Comparison of ENCODE assay signal across 10 cellular contexts in the genomic region with DNA sequence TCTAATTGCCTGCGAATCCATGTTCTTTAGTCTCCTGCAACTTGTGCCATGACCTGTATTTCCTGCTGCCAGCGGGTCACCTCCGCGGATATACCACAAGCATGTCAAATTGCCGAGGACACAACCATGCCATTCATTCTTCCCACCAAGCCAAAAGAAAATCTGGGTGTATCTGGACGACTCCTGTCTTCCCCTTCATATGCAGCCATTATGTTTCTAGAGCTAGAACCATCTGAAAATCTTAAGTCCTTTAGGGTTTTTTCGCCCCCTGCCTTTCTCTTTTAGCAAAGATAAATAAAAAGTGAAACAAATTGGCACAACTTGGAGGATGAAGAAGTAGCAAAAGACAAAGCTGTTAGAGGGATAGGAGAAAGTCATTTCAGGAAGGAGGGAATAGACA.
A peak's percentile ranks its signal among the peaks of the same experiment; 100 is the strongest.
DNase-seq lines count a peak whose midpoint lies in the region; ATAC-seq, FAIRE-seq and TF ChIP-seq lines count a peak whose summit lies in the region.
"Had no signal": no experiment of that assay in that cellular context is flagged by ENCODE, and none has a peak within 500 bp of the region (broad histone marks: within the 10 kb centered on the region; RNA-seq: fewer than 3 reads in every experiment).

No MANE protein-coding gene starts in this region.

- no peaks in the 10 kb centered on the region for H3K9me3 ChIP-seq in skeletal muscle satellite cell (replicated peaks; ENCODE audit: low read length)
- H3K9me3 ChIP-seq in upper lobe of left lung: no peaks in the 10 kb centered on the region

- no peak for TF ChIP-seq EP300 in upper lobe of left lung (IDR thresholded peaks at IDR 0.05)

- H3K4me2 ChIP-seq in skeletal muscle satellite cell (ENCODE audit: low read length): peak overlapping the region; percentile 100

- H3K4me1 ChIP-seq in skeletal muscle satellite cell (ENCODE audit: control insufficient read depth, insufficient read depth, low read length) (peaks cover 19% of the 10 kb centered on the region), upper lobe of left lung (peaks cover 30 to 39% (median 32%) of the 10 kb centered on the region in 4 donors)

- H3K4me3 ChIP-seq in skeletal muscle satellite cell (ENCODE audit: low read length): no peak overlapping the region
- no peak overlapping the region for H3K4me3 ChIP-seq in upper lobe of left lung

- no peaks in the 10 kb centered on the region for H3K36me3 ChIP-seq in skeletal muscle satellite cell (ENCODE audit: insufficient read depth, low read length)
- H3K36me3 ChIP-seq in upper lobe of left lung: no peaks in the 10 kb centered on the region

- TF ChIP-seq POLR2A in erythroblast (IDR thresholded peaks at IDR 0.05; ENCODE audit: low read length) (no peak), upper lobe of left lung (IDR thresholded peaks at IDR 0.05) (no peak)

- FAIRE-seq in RCC 7860 (lab: Jason Lieb, UNC): no peak

- DNase-seq in NCI-H345 (lab: John Stamatoyannopoulos, UW): peak; percentile 16
- DNase-seq in NCI-H345 treated with DMSO at 0.1 percent for 48 hours (lab: John Stamatoyannopoulos, UW; ENCODE audit: unreplicated experiment): no peak
- peak; percentile 46 for DNase-seq in RCC 7860 (ENCODE audit: low spot score)
- DNase-seq in erythroblast (lab: John Stamatoyannopoulos, UW): peak; percentile 49 to 61
- DNase-seq in COR-L47 (lab: John Stamatoyannopoulos, UW): no peak
- no peak for DNase-seq in upper lobe of left lung
- DNase-seq: anterior cingulate cortex had no signal

- 70 to 71% methylated on average over 7 of the region's 7 CpGs for WGBS in upper lobe of left lung, 2 donors

- ATAC-seq in HG02938 (IDR thresholded peaks at IDR 0.05; ENCODE audit: unreplicated experiment): no peak
- ATAC-seq in upper lobe of left lung (ENCODE audit: low FRiP score in 2 of 2): no peak

- no peak for TF ChIP-seq CTCF in upper lobe of left lung (IDR thresholded peaks at IDR 0.05)

- H3K27ac ChIP-seq in upper lobe of left lung: peak overlapping the region in 2 of 4 donors; percentile 97 to 99
- H3K27ac ChIP-seq: C4-2B had no signal

- H3K27me3 ChIP-seq in skeletal muscle satellite cell (ENCODE audit: control insufficient read depth, insufficient read depth, low read length) (no peaks in the 10 kb centered on the region), upper lobe of left lung (no peaks in the 10 kb centered on the region)

- H3K9ac ChIP-seq in skeletal muscle satellite cell (ENCODE audit: low read depth, low read length): peak overlapping the region; percentile 100

Comparison
In these comparisons a context has a peak if more than half of its experiments do, and no peak if none do; other contexts are left out.
1. DNase-seq: peak in NCI-H345 (single experiment), RCC 7860 (single experiment) and erythroblast (2 of 2); none in NCI-H345 treated with DMSO at 0.1 percent for 48 hours (single experiment), COR-L47 (single experiment) and upper lobe of left lung (0 of 2).